ENCODE assay signal across 8 cellular contexts in genomic region chr1:218348628-218349185, GRCh38. TPM values are rescaled to one million over a fixed set of nuclear protein-coding genes. Genes with fewer than 3 reads are reported as not detected.
DNase-seq lines count a peak whose midpoint lies in the region; ATAC-seq and TF ChIP-seq lines count a peak whose summit lies in the region.

No MANE protein-coding gene starts in this region.

- H3K27me3 ChIP-seq in HUES48 (ENCODE audit: control insufficient read depth, insufficient read depth, low read length), result peaks cover 39% of the 10 kb centered on the region
- no peaks in the 10 kb centered on the region for H3K27me3 ChIP-seq in SK-N-SH (ENCODE audit: insufficient read depth)
- peaks cover 43% of the 10 kb centered on the region for H3K27me3 ChIP-seq in iPS-20b (ENCODE audit: insufficient read depth, low read length)
- H3K27me3 ChIP-seq in spleen (replicated peaks in 1 of 7), result peaks cover 0 to 32% (median 6%) of the 10 kb centered on the region in 7 donors

- peak overlapping the region; percentile 26; the same call in 1 of the 2 replicates for H3K4me3 ChIP-seq in HUES48 (ENCODE audit: low read depth, low read length)
- peak overlapping the region; percentile 10 to 52; a peak in 2 of 4 replicates for H3K4me3 ChIP-seq in SK-N-SH (ENCODE audit: low read depth in 2 of 2, low read length in 1 of 2)
- peak overlapping the region; percentile 5; the same call in 1 of the 2 replicates for H3K4me3 ChIP-seq in iPS-20b (ENCODE audit: low read length)
- H3K4me3 ChIP-seq in spleen, result peak overlapping the region in 5 of 8 donors; percentile 4 to 79 (median 13)

- POLR2A ChIA-PET in SK-N-SH (lab: Yijun Ruan, JAX), result no interaction called here

- intact Hi-C loops in spleen (cut with DNase I; ENCODE audit: low total_unique reads), result loop anchor here (10.0 kb wide), 1 partner anchor 176 kb away; no protein-coding TSS in a partner anchor

- peaks cover 37% of the 10 kb centered on the region for H3K4me1 ChIP-seq in HUES48 (ENCODE audit: control insufficient read depth, insufficient read depth, low read length)
- peaks cover 7 to 22% of the 10 kb centered on the region in 2 experiments; a peak in 2 of 4 replicates for H3K4me1 ChIP-seq in SK-N-SH (ENCODE audit: control insufficient read depth in 1 of 2, insufficient read depth in 2 of 2, low read depth in 1 of 2, low read length in 1 of 2)
- H3K4me1 ChIP-seq in iPS-20b (ENCODE audit: insufficient read depth, low read length), result peaks cover 14% of the 10 kb centered on the region; the same call in 1 of the 2 replicates
- peaks cover 14 to 82% (median 59%) of the 10 kb centered on the region in 6 donors for H3K4me1 ChIP-seq in spleen

- H3F3A ChIP-seq in SK-N-SH (replicated peaks; ENCODE audit: insufficient read depth), result peaks cover 5% of the 10 kb centered on the region

- 94% methylated on average over 5 of the region's 5 CpGs for WGBS in SK-N-SH (ENCODE audit: low lambda C conversion rate)
- 71 to 91% (median 82%) methylated on average over 5 of the region's 5 CpGs for WGBS in spleen, 5 donors

- H3K9me2 ChIP-seq in SK-N-SH, result no peaks in the 10 kb centered on the region

- H3K9ac ChIP-seq in HUES48 (ENCODE audit: low read depth, low read length), result no peak overlapping the region
- no peak overlapping the region; the same call in 1 of the 2 replicates for H3K9ac ChIP-seq in SK-N-SH
- H3K9ac ChIP-seq in iPS-20b (ENCODE audit: low read depth, low read length), result no peak overlapping the region

- peak overlapping the region; percentile 26; the same call in 1 of the 2 replicates for H2AFZ ChIP-seq in SK-N-SH (ENCODE audit: low read depth)

- H3K36me3 ChIP-seq in HUES48 (ENCODE audit: control insufficient read depth, insufficient read depth, low read length), result no peaks in the 10 kb centered on the region
- peaks cover 0 to under 1% of the 10 kb centered on the region in 2 experiments for H3K36me3 ChIP-seq in SK-N-SH (replicated peaks in 1 of 2; ENCODE audit: control insufficient read depth in 1 of 2, insufficient read depth in 2 of 2, low read length in 1 of 2)
- no peaks in the 10 kb centered on the region for H3K36me3 ChIP-seq in iPS-20b (ENCODE audit: insufficient read depth, low read depth, low read length)
- no peaks in the 10 kb centered on the region for H3K36me3 ChIP-seq in spleen

- CTCF ChIA-PET in SK-N-SH (lab: Yijun Ruan, JAX), result interaction anchor here (1.0 to 2.4 kb wide), 3 partner anchors 10 to 19 kb away, joined by 3 to 9 read pairs (median 5); no protein-coding TSS in a partner anchor

- ATAC-seq in GM21825 (IDR thresholded peaks at IDR 0.05; ENCODE audit: unreplicated experiment), result no peak
- ATAC-seq in HG03469 (IDR thresholded peaks at IDR 0.05; ENCODE audit: unreplicated experiment), result no peak

- no peak for TF ChIP-seq POLR2A in spleen (IDR thresholded peaks at IDR 0.05)

- DNase-seq in SK-N-SH, result no peak
- no peak for DNase-seq in spleen
- DNase-seq in activated T-cell treated with anti-CD3 and anti-CD28 coated beads for 4 hours, result no peak
- no peak for DNase-seq in NCI-H446 (lab: John Stamatoyannopoulos, UW)

- TF ChIP-seq CTCF in SK-N-SH (IDR thresholded peaks at IDR 0.05) (no peak), spleen (IDR thresholded peaks at IDR 0.05 in 8 of 11, conservative IDR thresholded peaks at IDR 0.05 in 3 of 11) (no peak)

- H4K20me1 ChIP-seq in SK-N-SH (ENCODE audit: insufficient read depth), result no peaks in the 10 kb centered on the region

- no peak for TF ChIP-seq EP300 in SK-N-SH (IDR thresholded peaks at IDR 0.05; ENCODE audit: borderline replicate concordance in 1 of 2, low read depth in 1 of 2, low read length in 1 of 2)

- H3K79me2 ChIP-seq in SK-N-SH (ENCODE audit: insufficient read depth), result no peaks in the 10 kb centered on the region

- peak overlapping the region; percentile 73; the same call in 1 of the 2 replicates for H3K4me2 ChIP-seq in SK-N-SH

- TF ChIP-seq RAD21 in SK-N-SH (IDR thresholded peaks at IDR 0.05; ENCODE audit: low read length), result no peak

- no peak overlapping the region for H3K27ac ChIP-seq in HUES48 (ENCODE audit: low read depth, low read length)
- H3K27ac ChIP-seq in SK-N-SH (ENCODE audit: low read depth in 2 of 2, low read length in 1 of 2), result peak overlapping the region; percentile 51 to 86; a peak in 3 of 4 replicates
- no peak overlapping the region for H3K27ac ChIP-seq in iPS-20b (ENCODE audit: low read length)
- peak overlapping the region in 7 of 8 donors; percentile 11 to 81 (median 60) for H3K27ac ChIP-seq in spleen

- H3K9me3 ChIP-seq in HUES48 (ENCODE audit: control insufficient read depth, insufficient read depth, low read length) (no peaks in the 10 kb centered on the region), SK-N-SH (no peaks in the 10 kb centered on the region), iPS-20b (ENCODE audit: insufficient read depth, low read depth, low read length) (no peaks in the 10 kb centered on the region), spleen (no peaks in the 10 kb centered on the region)

TF ChIP-seq in SK-N-SH, 30 proteins besides CTCF, POLR2A, EP300 and RAD21 (continues in another document):
- TF ChIP-seq POLR2AphosphoS5 (IDR thresholded peaks at IDR 0.05; ENCODE audit: low read depth, low read length) (no peak; the same call in 1 of the 2 replicates), CHD2 (IDR thresholded peaks at IDR 0.05; ENCODE audit: low read length, partially characterized antibody) (no peak), REST (IDR thresholded peaks at IDR 0.05; ENCODE audit: low read depth, low read length) (no peak), JUND (IDR thresholded peaks at IDR 0.05) (no peak), ZBTB33 (IDR thresholded peaks at IDR 0.05; ENCODE audit: borderline replicate concordance, low read depth) (no peak), USF1 (IDR thresholded peaks at IDR 0.05; ENCODE audit: borderline replicate concordance, low read depth) (no peak), FOSL2 (IDR thresholded peaks at IDR 0.05; ENCODE audit: borderline replicate concordance, low read depth) (no peak), NRF1 (IDR thresholded peaks at IDR 0.05; ENCODE audit: low read depth, low read length) (no peak), MEF2A (IDR thresholded peaks at IDR 0.05; ENCODE audit: borderline replicate concordance, low read depth) (no peak), TCF12 (IDR thresholded peaks at IDR 0.05) (no peak), USF2 (IDR thresholded peaks at IDR 0.05; ENCODE audit: borderline replicate concordance, low read depth, low read length) (no peak), YY1 (IDR thresholded peaks at IDR 0.05; ENCODE audit: low read depth) (no peak)

RNA-seq across cellular contexts. Expression of gene TGFB2, which starts 3.6 kb away (rescaled TPM):
- 2.4 and 3.8 TPM in 2 replicates for polyA plus RNA-seq in SK-N-SH (2012; rRNA removed)
- 4.0 and 5.1 TPM in 2 replicates for polyA plus RNA-seq in SK-N-SH (2012; cell fraction: cytosol; rRNA removed)
- polyA plus RNA-seq in SK-N-SH (2012; cell fraction: nucleus; rRNA removed), result 2.6 and 7.2 TPM in 2 replicates
- 1 to 10 TPM; 1.2 to 5.5 (median 3.7) TPM for total RNA-seq in spleen
- under 1 TPM; 0.24 to 0.65 (median 0.61) TPM for polyA plus RNA-seq in spleen

Comparison
In these comparisons a context has a peak if more than half of its experiments do, and no peak if none do; other contexts are left out.
1. H3K27ac ChIP-seq: peak in SK-N-SH (2 of 2) and spleen (7 of 8); none in HUES48 (single experiment) and iPS-20b (single experiment).
2. Peak in every context shown above with its lines, with median percentiles within 50 percentile points of each other: H3K4me3 ChIP-seq.